8 cellular contexts compared by ENCODE assay signal in the genomic region with DNA sequence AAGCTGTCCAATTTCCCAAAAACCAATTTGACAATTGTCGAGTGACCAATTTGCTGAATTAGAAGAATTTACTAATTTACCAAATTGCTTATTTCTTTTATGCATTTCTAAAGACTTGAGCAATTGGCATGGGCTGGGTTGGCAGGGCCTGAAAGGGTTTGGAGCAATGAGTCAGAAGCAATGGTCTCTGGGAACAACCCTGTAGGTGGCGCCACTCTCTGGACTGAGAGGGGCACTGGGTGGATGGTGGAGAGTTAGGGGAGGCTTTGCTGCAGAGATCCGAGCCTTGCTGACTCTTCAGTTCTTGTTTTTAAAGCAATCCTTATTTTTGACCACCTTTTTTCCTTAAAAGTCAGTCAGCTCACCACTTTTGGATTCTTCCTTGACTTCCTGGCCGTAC.
DNase-seq lines count a peak whose midpoint lies in the region; ATAC-seq, FAIRE-seq and TF ChIP-seq lines count a peak whose summit lies in the region.

No MANE protein-coding gene starts in this region.

- H3K27me3 Mint-ChIP-seq in progenitor cell of endocrine pancreas, result peaks cover 32% of the 10 kb centered on the region

- H3K27ac Mint-ChIP-seq in progenitor cell of endocrine pancreas, result no peak overlapping the region

- DNase-seq in heart right ventricle (no peak), cardiac septum (ENCODE audit: low spot score) (no peak), RPMI8226 (peak; percentile 49), cerebellar cortex (ENCODE audit: low spot score) (peak; percentile 34), progenitor cell of endocrine pancreas (ENCODE audit: low spot score, unreplicated experiment) (no peak), LoVo (ENCODE audit: low spot score) (no peak), frontal cortex (ENCODE audit: low spot score in 2 of 2) (no peak)

- ATAC-seq in heart right ventricle (no peak), HG02840 (IDR thresholded peaks at IDR 0.05; ENCODE audit: low FRiP score, unreplicated experiment) (no peak)

- H3K4me1 Mint-ChIP-seq in progenitor cell of endocrine pancreas (ENCODE audit: low read depth), result peaks cover 23% of the 10 kb centered on the region

- H3K4me1 ChIP-seq in heart right ventricle, result peaks cover 2 to 67% (median 30%) of the 10 kb centered on the region in 9 donors

- no peaks in the 10 kb centered on the region for H3K9me3 Mint-ChIP-seq in progenitor cell of endocrine pancreas (ENCODE audit: low read depth)

- peak overlapping the region in 2 of 10 donors; percentile 31 to 59 for H3K27ac ChIP-seq in heart right ventricle

- no peaks in the 10 kb centered on the region for H3K9me3 ChIP-seq in heart right ventricle

- WGBS in heart right ventricle, 2 donors, result 93 to 96% methylated on average over 4 of the region's 4 CpGs

- no peak for FAIRE-seq in frontal cortex (lab: Jason Lieb, UNC)

- no peaks in the 10 kb centered on the region for H3K36me3 ChIP-seq in heart right ventricle

- TF ChIP-seq CTCF in heart right ventricle (IDR thresholded peaks at IDR 0.05) (peak in 7 of 9 donors; percentile 20 to 44 (median 22)), progenitor cell of endocrine pancreas (IDR thresholded peaks at IDR 0.05; ENCODE audit: unreplicated experiment) (peak; percentile 51)

- intact Hi-C loops in heart right ventricle (cut with DNase I) (loop anchor here (2.0 to 10.0 kb wide), 20 partner anchors 37 to 1218 kb away; a partner anchor contains a TSS), cardiac septum (cut with DNase I) (loop anchor here (2.0 to 10.0 kb wide), 5 partner anchors 37 to 1213 kb away; no protein-coding TSS in a partner anchor)

- no peak overlapping the region for H3K4me3 Mint-ChIP-seq in progenitor cell of endocrine pancreas (ENCODE audit: low read depth)

- H3K27me3 ChIP-seq in heart right ventricle, result no peaks in the 10 kb centered on the region

- H3K36me3 Mint-ChIP-seq in progenitor cell of endocrine pancreas (ENCODE audit: insufficient read depth), result no peaks in the 10 kb centered on the region

- H3K4me3 ChIP-seq in heart right ventricle, result no peak overlapping the region

Comparison
In these comparisons a context has a peak if more than half of its experiments do, and no peak if none do; other contexts are left out.
1. DNase-seq: peak in RPMI8226 (single experiment) and cerebellar cortex (single experiment); none in heart right ventricle (0 of 2), cardiac septum (single experiment), progenitor cell of endocrine pancreas (single experiment), LoVo (single experiment) and frontal cortex (0 of 2).